Comparison of ENCODE assay signal across 11 cellular contexts in genomic region chr13:24097064-24097463, GRCh38.
DNase-seq lines count a peak whose midpoint lies in the region; ATAC-seq and TF ChIP-seq lines count a peak whose summit lies in the region.
"Had no signal": no experiment of that assay in that cellular context is flagged by ENCODE, and none has a peak within 500 bp of the region (broad histone marks: within the 10 kb centered on the region; RNA-seq: fewer than 3 reads in every experiment).

No MANE protein-coding gene starts in this region.

- intact Hi-C loops in PC-3 (cut with micrococcal nuclease) (no loop called here), prostate gland (cut with DNase I) (no loop called here)

- H3K4me1 ChIP-seq in PC-3 (ENCODE audit: insufficient read depth, low read length): 0 out of 2 replicates have a peak, but pooled peaks cover 2% of the 10 kb centered on the region
- no peaks in the 10 kb centered on the region for H3K4me1 ChIP-seq in prostate gland (replicated peaks)

- H3K36me3 ChIP-seq in PC-3 (ENCODE audit: low read depth, low read length) (no peaks in the 10 kb centered on the region), prostate gland (no peaks in the 10 kb centered on the region)
- H3K36me3 ChIP-seq: brain microvascular endothelial cell had no signal

- no TSS peak for BruUV-seq in PC-3 (replicated peaks; lab: Mats Ljungman, UMichigan)

- no peak for ATAC-seq in PC-3
- peak; percentile 89 for ATAC-seq in stimulated activated naive CD8-positive, alpha-beta T cell treated with anti-CD3 and anti-CD28 coated beads, Interleukin-15, Interleukin-2, amounts not matched to agents 100 U/mL and 50 U/mL, for 24 hours

- H3K36me3 Mint-ChIP-seq in immature natural killer cell: no peaks in the 10 kb centered on the region
- H3K36me3 Mint-ChIP-seq: IgD-negative memory B cell had no signal

- no peak overlapping the region for H3K27ac ChIP-seq in PC-3 (ENCODE audit: low read length)
- H3K27ac ChIP-seq in prostate gland: no peak overlapping the region
- H3K27ac ChIP-seq: brain microvascular endothelial cell had no signal

- peak; percentile 52 for DNase-seq in activated naive CD4-positive, alpha-beta T cell treated with Interleukin-2 at 50 U/mL for 16 hours
- no peak for DNase-seq in activated naive CD4-positive, alpha-beta T cell (lab: John Stamatoyannopoulos, UW)
- DNase-seq in PC-3: peak; percentile 19
- peak; percentile 55 for DNase-seq in epithelial cell of proximal tubule (ENCODE audit: low read depth)
- DNase-seq in stimulated activated naive CD8-positive, alpha-beta T cell treated with anti-CD3 and anti-CD28 coated beads, Interleukin-15, Interleukin-2, amounts not matched to agents 100 U/mL and 50 U/mL, for 24 hours: peak; percentile 48
- DNase-seq in prostate gland (ENCODE audit: low spot score): no peak
- DNase-seq in D341Med (ENCODE audit: low spot score): no peak
- DNase-seq in immature natural killer cell: no peak
- DNase-seq: brain microvascular endothelial cell had no signal

- TF ChIP-seq CTCF in PC-3 (conservative IDR thresholded peaks at IDR 0.05; ENCODE audit: low read depth, low read length): no peak
- TF ChIP-seq CTCF in epithelial cell of proximal tubule (conservative IDR thresholded peaks at IDR 0.05; ENCODE audit: low read depth, low read length): no peak
- TF ChIP-seq CTCF in prostate gland (IDR thresholded peaks at IDR 0.05): no peak

- peaks cover 0 to 4% of the 10 kb centered on the region in 2 donors for H3K4me1 Mint-ChIP-seq in immature natural killer cell
- H3K4me1 Mint-ChIP-seq: IgD-negative memory B cell had no signal

- H3K27me3 Mint-ChIP-seq in immature natural killer cell (ENCODE audit: low read depth in 3 of 3): peaks cover 2 to 4% (median 4%) of the 10 kb centered on the region in 3 donors
- H3K27me3 Mint-ChIP-seq: IgD-negative memory B cell had no signal

- no peak overlapping the region for H2AFZ ChIP-seq in PC-3 (ENCODE audit: low read length)

- no peaks in the 10 kb centered on the region for H3K27me3 ChIP-seq in PC-3 (ENCODE audit: low read length)
- H3K27me3 ChIP-seq in prostate gland (replicated peaks; ENCODE audit: insufficient read depth): no peaks in the 10 kb centered on the region
- H3K27me3 ChIP-seq: brain microvascular endothelial cell had no signal

- no peaks in the 10 kb centered on the region for H3K9me2 ChIP-seq in PC-3 (replicated peaks; ENCODE audit: low read length)

- no peaks in the 10 kb centered on the region for H3K9me3 Mint-ChIP-seq in immature natural killer cell
- H3K9me3 Mint-ChIP-seq: IgD-negative memory B cell had no signal

- H3K9me3 ChIP-seq in PC-3 (ENCODE audit: low read length): no peaks in the 10 kb centered on the region
- H3K9me3 ChIP-seq in prostate gland: no peaks in the 10 kb centered on the region

- 83% methylated on average over 4 of the region's 4 CpGs for WGBS in prostate gland

- no peaks in the 10 kb centered on the region for H4K20me1 ChIP-seq in PC-3 (ENCODE audit: low read length)

- H3K79me2 ChIP-seq in PC-3 (ENCODE audit: low read length): no peaks in the 10 kb centered on the region

- H3K4me3 ChIP-seq in PC-3 (ENCODE audit: low read length) (no peak overlapping the region), epithelial cell of proximal tubule (ENCODE audit: low read depth, low read length) (no peak overlapping the region), prostate gland (no peak overlapping the region)

- POLR2A ChIA-PET in PC-3 (lab: Charles Lee; ENCODE audit: unreplicated experiment): no interaction called here

- no peak for TF ChIP-seq POLR2A in prostate gland (IDR thresholded peaks at IDR 0.05)

- no peak overlapping the region for H3K4me3 Mint-ChIP-seq in immature natural killer cell
- H3K4me3 Mint-ChIP-seq: IgD-negative memory B cell, nephron had no signal

- H3K4me2 ChIP-seq in PC-3 (ENCODE audit: low read length): no peak overlapping the region

- CTCF ChIA-PET in PC-3 (lab: Charles Lee): no interaction called here

- no peak overlapping the region for H3K27ac Mint-ChIP-seq in immature natural killer cell
- H3K27ac Mint-ChIP-seq: IgD-negative memory B cell had no signal

- no peaks in the 10 kb centered on the region for H3F3A ChIP-seq in PC-3 (ENCODE audit: low read length, unreplicated experiment)

- no peak overlapping the region for H3K9ac ChIP-seq in PC-3 (ENCODE audit: low read length)

Comparison
In these comparisons a context has a peak if more than half of its experiments do, and no peak if none do; other contexts are left out.
1. DNase-seq: peak in activated naive CD4-positive, alpha-beta T cell treated with Interleukin-2 at 50 U/mL for 16 hours (single experiment), PC-3 (single experiment), epithelial cell of proximal tubule (single experiment) and stimulated activated naive CD8-positive, alpha-beta T cell treated with anti-CD3 and anti-CD28 coated beads, Interleukin-15, Interleukin-2, amounts not matched to agents 100 U/mL and 50 U/mL, for 24 hours (single experiment); none in activated naive CD4-positive, alpha-beta T cell (0 of 4), prostate gland (single experiment), D341Med (single experiment) and immature natural killer cell (0 of 3).